3 cellular contexts compared by ENCODE assay signal in genomic region chr5:35456506-35456905, GRCh38.
"Had no signal": no experiment of that assay in that cellular context is flagged by ENCODE, and none has a peak within 500 bp of the region (broad histone marks: within the 10 kb centered on the region; RNA-seq: fewer than 3 reads in every experiment).

No MANE protein-coding gene starts in this region.

- DNase-seq: GDM1, GF-D8 had no signal

- ATAC-seq: GM12878 had no signal

- H3K4me3 ChIP-seq: GM12878 had no signal
